ENCODE assay signal across 20 cellular contexts in genomic region chr7:12620371-12620770, GRCh38. TPM values are rescaled to one million over a fixed set of nuclear protein-coding genes. Genes with fewer than 3 reads are reported as not detected.
DNase-seq lines count a peak whose midpoint lies in the region; ATAC-seq, FAIRE-seq and TF ChIP-seq lines count a peak whose summit lies in the region.
"Had no signal": no experiment of that assay in that cellular context is flagged by ENCODE, and none has a peak within 500 bp of the region (broad histone marks: within the 10 kb centered on the region; RNA-seq: fewer than 3 reads in every experiment).

No MANE protein-coding gene starts in this region.

- dilution Hi-C loops in endothelial cell of umbilical vein (cut with MboI; ENCODE audit: extremely low pct_ligation_motif_present, low sequenced_read_pairs) = no loop called here

- no peaks in the 10 kb centered on the region for H3K9me1 ChIP-seq in endothelial cell of umbilical vein (replicated peaks; ENCODE audit: control insufficient read depth, extremely low read depth, insufficient read depth, low read length)

- DNase-seq in GM23248 (peak; percentile 25), LHCN-M2 (ENCODE audit: low read depth) (peak; percentile 3), endothelial cell of umbilical vein (ENCODE audit: low read depth, low spot score) (peak; percentile 87), lung microvascular endothelial cell (ENCODE audit: low read depth in 2 of 2) (peak; percentile 9 to 89), gastrocnemius medialis (no peak), ACHN (no peak)
- DNase-seq: AML-193, DND-41, GDM1, NCI-H1048, NCI-H1436, NCI-H1930, NCI-H526 had no signal

- H3K4me3 ChIP-seq in GM23248 (no peak overlapping the region), endothelial cell of umbilical vein (replicated peaks in 1 of 3; ENCODE audit: insufficient read depth in 1 of 3, low read depth in 1 of 3, low read length in 3 of 3) (no peak overlapping the region), gastrocnemius medialis (no peak overlapping the region)
- H3K4me3 ChIP-seq: GM23338, SJSA1 had no signal

- TF ChIP-seq CTCF in endothelial cell of umbilical vein (IDR thresholded peaks at IDR 0.05; ENCODE audit: extremely low read depth in 1 of 2, insufficient read depth in 1 of 2, low read depth in 1 of 2, low read length in 2 of 2) = no peak
- TF ChIP-seq CTCF in gastrocnemius medialis (IDR thresholded peaks at IDR 0.05 in 4 of 5, conservative IDR thresholded peaks at IDR 0.05 in 1 of 5) = no peak

- in situ Hi-C loops in GM23248 (cut with MboI) (no loop called here), gastrocnemius medialis (cut with MboI; ENCODE audit: low sequenced_read_pairs in 4 of 4) (loop anchor here in 2 of 4 donors (10.0 kb wide), 1 partner anchor 96 kb away; no protein-coding TSS in a partner anchor), ACHN (cut with HindIII; ENCODE audit: low pct_ligation_motif_present, low pct_unique_long_range_greater_than_20kb, low sequenced_read_pairs) (no loop called here)

- H3K9me2 ChIP-seq in GM23248 (ENCODE audit: insufficient read depth) = no peaks in the 10 kb centered on the region

- H3K79me2 ChIP-seq in GM23248 (ENCODE audit: insufficient read depth) = no peaks in the 10 kb centered on the region
- no peaks in the 10 kb centered on the region for H3K79me2 ChIP-seq in endothelial cell of umbilical vein (ENCODE audit: control insufficient read depth, insufficient read depth, low read length)

- H3K9me3 ChIP-seq in GM23248 (ENCODE audit: low read depth) (no peaks in the 10 kb centered on the region), endothelial cell of umbilical vein (replicated peaks; ENCODE audit: control insufficient read depth, insufficient read depth, low read length) (no peaks in the 10 kb centered on the region), gastrocnemius medialis (no peaks in the 10 kb centered on the region)
- H3K9me3 ChIP-seq: SJSA1 had no signal

- H3K4me1 ChIP-seq in GM23248 (ENCODE audit: insufficient read depth) = peaks cover 11% of the 10 kb centered on the region
- H3K4me1 ChIP-seq in endothelial cell of umbilical vein (ENCODE audit: control insufficient read depth, extremely low read depth, insufficient read depth, low read length) = peaks cover 32% of the 10 kb centered on the region
- no peaks in the 10 kb centered on the region for H3K4me1 ChIP-seq in gastrocnemius medialis

- no peak for ATAC-seq in gastrocnemius medialis
- no peak for ATAC-seq in GM18868 (IDR thresholded peaks at IDR 0.05; ENCODE audit: unreplicated experiment)
- ATAC-seq: Panc1 had no signal

- H3F3A ChIP-seq in GM23248 (ENCODE audit: insufficient read depth) = 0 out of 2 replicates have a peak, but pooled peaks cover 9% of the 10 kb centered on the region

- FAIRE-seq in endothelial cell of umbilical vein (lab: Jason Lieb, UNC) = peak; percentile 62

- H2AFZ ChIP-seq in GM23248 = no peak overlapping the region
- H2AFZ ChIP-seq in endothelial cell of umbilical vein (ENCODE audit: low read depth, low read length) = no peak overlapping the region
- H2AFZ ChIP-seq: GM23338 had no signal

- intact Hi-C loops in endothelial cell of umbilical vein (cut with micrococcal nuclease) (loop anchor here (2.0 to 10.0 kb wide), 3 partner anchors 50 to 642 kb away; partner anchors contain the start of gene SCIN), gastrocnemius medialis (cut with DNase I; ENCODE audit: low total_unique reads) (no loop called here)

- H3K27ac ChIP-seq in GM23248 = no peak overlapping the region
- H3K27ac ChIP-seq in endothelial cell of umbilical vein (ENCODE audit: insufficient read depth, low read depth, low read length) = peak overlapping the region; percentile 82
- H3K27ac ChIP-seq in gastrocnemius medialis = no peak overlapping the region
- H3K27ac ChIP-seq: KMS-11, SJSA1 had no signal

- no peak overlapping the region for H3K9ac ChIP-seq in GM23248
- no peak overlapping the region for H3K9ac ChIP-seq in endothelial cell of umbilical vein (replicated peaks; ENCODE audit: extremely low read depth, insufficient read depth, low read length)
- H3K9ac ChIP-seq: KMS-11 had no signal

- no TSS peak for BruUV-seq in endothelial cell of umbilical vein (replicated peaks; lab: Mats Ljungman, UMichigan)

- H3K27me3 ChIP-seq in GM23248 (replicated peaks; ENCODE audit: insufficient read depth) (no peaks in the 10 kb centered on the region), endothelial cell of umbilical vein (ENCODE audit: control insufficient read depth in 2 of 2, insufficient read depth in 2 of 2, low read length in 2 of 2) (no peaks in the 10 kb centered on the region), gastrocnemius medialis (no peaks in the 10 kb centered on the region)
- H3K27me3 ChIP-seq: SJSA1 had no signal

- CTCF ChIA-PET in endothelial cell of umbilical vein (lab: Charles Lee) = interaction anchor here (0.8 to 5.0 kb wide), 7 partner anchors 10 to 162 kb away, joined by 3 to 139 read pairs (median 4); no protein-coding TSS in a partner anchor

- no peak for TF ChIP-seq POLR2A in endothelial cell of umbilical vein (IDR thresholded peaks at IDR 0.05; ENCODE audit: low read depth, low read length)
- no peak for TF ChIP-seq POLR2A in gastrocnemius medialis (IDR thresholded peaks at IDR 0.05)

- POLR2A ChIA-PET in endothelial cell of umbilical vein (lab: Charles Lee) = no interaction called here

- H3K4me2 ChIP-seq in GM23248 (ENCODE audit: unreplicated experiment) (no peak overlapping the region), endothelial cell of umbilical vein (ENCODE audit: insufficient read depth, low read length) (peak overlapping the region; percentile 72)
- H3K4me2 ChIP-seq: GM23338, KMS-11 had no signal

- H3K36me3 ChIP-seq in GM23248 (ENCODE audit: low read depth) (no peaks in the 10 kb centered on the region), endothelial cell of umbilical vein (ENCODE audit: control insufficient read depth in 2 of 2, extremely low read depth in 1 of 2, insufficient read depth in 2 of 2, low read length in 2 of 2) (no peaks in the 10 kb centered on the region), gastrocnemius medialis (no peaks in the 10 kb centered on the region)
- H3K36me3 ChIP-seq: SJSA1 had no signal

- no peaks in the 10 kb centered on the region for H4K20me1 ChIP-seq in GM23248 (ENCODE audit: insufficient read depth)
- no peaks in the 10 kb centered on the region for H4K20me1 ChIP-seq in endothelial cell of umbilical vein (replicated peaks; ENCODE audit: control insufficient read depth, extremely low read depth, insufficient read depth, low read length)

TF ChIP-seq in endothelial cell of umbilical vein, 7 proteins besides CTCF, POLR2A, EP300 and RAD21:
- TF ChIP-seq JUN (IDR thresholded peaks at IDR 0.05; ENCODE audit: borderline replicate concordance, insufficient read depth, insufficient read length, low read depth) = peak; percentile 75
- TF ChIP-seq FOS (IDR thresholded peaks at IDR 0.05; ENCODE audit: borderline replicate concordance, insufficient read depth, low read length) = peak; percentile 95
- TF ChIP-seq POLR2AphosphoS5 (IDR thresholded peaks at IDR 0.05; ENCODE audit: insufficient read depth, low read depth, low read length) = peak; percentile 76
- TF ChIP-seq GATA2 (IDR thresholded peaks at IDR 0.05; ENCODE audit: insufficient read depth, insufficient read length, low read depth, low read length) = peak; percentile 47
- TF ChIP-seq MYC (IDR thresholded peaks at IDR 0.05; ENCODE audit: low read depth, low read length) = no peak
- TF ChIP-seq MAX (IDR thresholded peaks at IDR 0.05; ENCODE audit: insufficient read depth, insufficient read length) = no peak
- TF ChIP-seq EZH2 (IDR thresholded peaks at IDR 0.05; ENCODE audit: borderline replicate concordance, low read depth, low read length, severe bottlenecking) = no peak

RNA-seq across cellular contexts. Expression of gene SCIN, which starts 49.9 kb away (rescaled TPM):
- total RNA-seq in GM23248 (2014; rRNA removed; shearing (Covaris generic)) = 0.13 and 0.32 TPM in 2 replicates
- 0.64 and 0.68 TPM in 2 replicates for polyA plus RNA-seq in GM23248 (2016; fragmentation: Nextera tagmentation; extraction: Ambion mirVana)
- 0.40 and 1.0 TPM in 2 replicates for total RNA-seq in LHCN-M2 (2014; rRNA removed)
- 1.3 TPM for polyA plus RNA-seq in LHCN-M2 (2012)
- total RNA-seq in endothelial cell of umbilical vein = 0.69 TPM in 1 of 2 replicates, not detected in the other
- 0.05 and 0.07 TPM in 2 replicates for polyA plus RNA-seq in endothelial cell of umbilical vein
- polyA plus RNA-seq in endothelial cell of umbilical vein (2011; cell fraction: cytosol; rRNA removed) = 0.04 and 0.08 TPM in 2 replicates
- polyA plus RNA-seq in endothelial cell of umbilical vein (2011; cell fraction: nucleus; rRNA removed) = 0.01 and 0.05 TPM in 2 replicates
- polyA plus RNA-seq in endothelial cell of umbilical vein (2012) = 0.15 TPM in 1 of 2 replicates, not detected in the other
- 0.13 TPM in 1 of 2 replicates, not detected in the other for polyA minus RNA-seq in endothelial cell of umbilical vein
- not detected for polyA minus RNA-seq in endothelial cell of umbilical vein (2011; cell fraction: cytosol; rRNA and poly(A)+ RNA removed)
- 0.19 TPM in 1 of 2 replicates, not detected in the other for polyA minus RNA-seq in endothelial cell of umbilical vein (2011; cell fraction: nucleus; rRNA and poly(A)+ RNA removed)
- not detected in 2 replicates for total RNA-seq in lung microvascular endothelial cell
- total RNA-seq in gastrocnemius medialis = 1 to 10 TPM in 2 of 4 donors, under 1 TPM in 1, not detected in 1; 0.09 to 2.4 (median 1.4) TPM
- total RNA-seq: MCF 10A had no signal
- polyA plus RNA-seq: CD14-positive monocyte had no signal

Comparison
In these comparisons a context has a peak if more than half of its experiments do, and no peak if none do; other contexts are left out.
1. DNase-seq: peak in GM23248 (single experiment), LHCN-M2 (single experiment), endothelial cell of umbilical vein (single experiment) and lung microvascular endothelial cell (2 of 2); none in gastrocnemius medialis (0 of 2) and ACHN (single experiment).